ENCODE assay signal across 17 cellular contexts in genomic region chr5:173175523-173175922, GRCh38. TPM values are rescaled to one million over a fixed set of nuclear protein-coding genes. Genes with fewer than 3 reads are reported as not detected.
A peak's percentile ranks its signal among the peaks of the same experiment; 100 is the strongest.
DNase-seq lines count a peak whose midpoint lies in the region; ATAC-seq and TF ChIP-seq lines count a peak whose summit lies in the region.
"Had no signal": no experiment of that assay in that cellular context is flagged by ENCODE, and none has a peak within 500 bp of the region (broad histone marks: within the 10 kb centered on the region; RNA-seq: fewer than 3 reads in every experiment).

No MANE protein-coding gene starts in this region.

- H3K4me3 ChIP-seq in H7 (ENCODE audit: insufficient read depth, low read depth, low read length) (no peak overlapping the region), neural progenitor cell (no peak overlapping the region)

- H4K20me1 ChIP-seq in neural progenitor cell (ENCODE audit: low read depth) = no peaks in the 10 kb centered on the region

- CTCF ChIA-PET in WTC11 (lab: Charles Lee) = no interaction called here

- H3K27me3 Mint-ChIP-seq in WTC11 (ENCODE audit: low read depth) (0 out of 2 replicates have a peak, but pooled peaks cover 9% of the 10 kb centered on the region), neural progenitor cell (ENCODE audit: insufficient read depth, low read depth) (peaks cover 10% of the 10 kb centered on the region)
- H3K27me3 Mint-ChIP-seq: CD4-positive, alpha-beta T cell had no signal

- ATAC-seq in WTC11 (peak; percentile 51; the same call in 1 of the 2 replicates), HG02571 (IDR thresholded peaks at IDR 0.05; ENCODE audit: unreplicated experiment) (no peak)

- H3K27ac Mint-ChIP-seq in WTC11 = 0 out of 2 replicates have a peak overlapping the region, but pooled peaks have one; percentile 42
- no peak overlapping the region for H3K27ac Mint-ChIP-seq in neural progenitor cell
- H3K27ac Mint-ChIP-seq: B cell; CD4-positive, alpha-beta T cell; IgD-negative memory B cell had no signal

- no peak overlapping the region for H3K27ac ChIP-seq in neural progenitor cell

- H3K4me1 Mint-ChIP-seq in WTC11 = peaks cover 8% of the 10 kb centered on the region
- peaks cover 7% of the 10 kb centered on the region for H3K4me1 Mint-ChIP-seq in neural progenitor cell
- H3K4me1 Mint-ChIP-seq: B cell, IgD-negative memory B cell had no signal

- H3K36me3 ChIP-seq in H7 (replicated peaks; ENCODE audit: control insufficient read depth, insufficient read depth, low read length) = no peaks in the 10 kb centered on the region
- no peaks in the 10 kb centered on the region for H3K36me3 ChIP-seq in neural progenitor cell

- H3K27me3 ChIP-seq in H7 (ENCODE audit: control insufficient read depth, insufficient read depth, low read length) (no peaks in the 10 kb centered on the region), neural progenitor cell (no peaks in the 10 kb centered on the region)

- no peaks in the 10 kb centered on the region for H3K9me3 ChIP-seq in neural progenitor cell (ENCODE audit: low read depth)

- H3K4me2 ChIP-seq in neural progenitor cell = no peak overlapping the region

- H3K36me3 Mint-ChIP-seq in WTC11 = 0 out of 2 replicates have a peak, but pooled peaks cover 2% of the 10 kb centered on the region
- no peaks in the 10 kb centered on the region for H3K36me3 Mint-ChIP-seq in neural progenitor cell

- peaks cover 8% of the 10 kb centered on the region for H3K9me3 Mint-ChIP-seq in WTC11
- H3K9me3 Mint-ChIP-seq in neural progenitor cell = peaks cover 2% of the 10 kb centered on the region
- H3K9me3 Mint-ChIP-seq: CD4-positive, alpha-beta T cell had no signal

- TF ChIP-seq CTCF in WTC11 (IDR thresholded peaks at IDR 0.05) (no peak), neural progenitor cell (IDR thresholded peaks at IDR 0.05) (no peak)

- H3K4me3 Mint-ChIP-seq in WTC11 (no peak overlapping the region), neural progenitor cell (no peak overlapping the region)
- H3K4me3 Mint-ChIP-seq: B cell; CD4-positive, alpha-beta T cell; H9; IgD-negative memory B cell had no signal

- no peak overlapping the region for H3K9ac ChIP-seq in neural progenitor cell

- H3K4me1 ChIP-seq in neural progenitor cell = peaks cover 7% of the 10 kb centered on the region

- peak; percentile 38 for DNase-seq in COR-L47 (lab: John Stamatoyannopoulos, UW)
- peak; percentile 39 for DNase-seq in H7
- DNase-seq in WTC11 (ENCODE audit: low spot score) = no peak
- peak; percentile 8 for DNase-seq in neural progenitor cell (ENCODE audit: low spot score)
- DNase-seq in AG20443 (ENCODE audit: low spot score) = no peak
- DNase-seq in DMS153 treated with DMSO at 0.1 percent for 48 hours (lab: John Stamatoyannopoulos, UW; ENCODE audit: unreplicated experiment) = no peak
- DNase-seq: ACHN; C1 segment of cervical spinal cord; CD4-positive, alpha-beta T cell; DMS79 treated with DMSO at 0.1 percent for 48 hours; EL; GDM1; H9; KG1 had no signal

- H3K79me2 ChIP-seq in neural progenitor cell (ENCODE audit: low read depth) = no peaks in the 10 kb centered on the region

- POLR2A ChIA-PET in WTC11 (lab: Charles Lee) = no interaction called here

- peak overlapping the region; percentile 45 for H2AFZ ChIP-seq in neural progenitor cell (replicated peaks)

- H3F3A ChIP-seq in neural progenitor cell (ENCODE audit: low read depth) = no peaks in the 10 kb centered on the region

TF ChIP-seq in WTC11, 78 proteins besides CTCF, POLR2A, EP300 and RAD21 (continues in another document):
- TF ChIP-seq MYBL2 (CRISPR knock-in tag; IDR thresholded peaks at IDR 0.05) (no peak), MLX (CRISPR knock-in tag; IDR thresholded peaks at IDR 0.05) (no peak), FOXJ3 (CRISPR knock-in tag; IDR thresholded peaks at IDR 0.05; ENCODE audit: borderline replicate concordance) (no peak), EMX1 (CRISPR knock-in tag; IDR thresholded peaks at IDR 0.05) (no peak), ZNF263 (CRISPR knock-in tag; IDR thresholded peaks at IDR 0.05; ENCODE audit: low read depth) (no peak), JAZF1 (CRISPR knock-in tag; IDR thresholded peaks at IDR 0.05) (no peak), ATF2 (CRISPR knock-in tag; IDR thresholded peaks at IDR 0.05; ENCODE audit: borderline replicate concordance, low read depth) (no peak), FOXK1 (CRISPR knock-in tag; IDR thresholded peaks at IDR 0.05) (no peak), ZNF512 (CRISPR knock-in tag; IDR thresholded peaks at IDR 0.05; ENCODE audit: borderline replicate concordance) (no peak), ERG (CRISPR knock-in tag; IDR thresholded peaks at IDR 0.05) (no peak), CREB1 (CRISPR knock-in tag; IDR thresholded peaks at IDR 0.05) (no peak)
- TF ChIP-seq, protein P1, sequence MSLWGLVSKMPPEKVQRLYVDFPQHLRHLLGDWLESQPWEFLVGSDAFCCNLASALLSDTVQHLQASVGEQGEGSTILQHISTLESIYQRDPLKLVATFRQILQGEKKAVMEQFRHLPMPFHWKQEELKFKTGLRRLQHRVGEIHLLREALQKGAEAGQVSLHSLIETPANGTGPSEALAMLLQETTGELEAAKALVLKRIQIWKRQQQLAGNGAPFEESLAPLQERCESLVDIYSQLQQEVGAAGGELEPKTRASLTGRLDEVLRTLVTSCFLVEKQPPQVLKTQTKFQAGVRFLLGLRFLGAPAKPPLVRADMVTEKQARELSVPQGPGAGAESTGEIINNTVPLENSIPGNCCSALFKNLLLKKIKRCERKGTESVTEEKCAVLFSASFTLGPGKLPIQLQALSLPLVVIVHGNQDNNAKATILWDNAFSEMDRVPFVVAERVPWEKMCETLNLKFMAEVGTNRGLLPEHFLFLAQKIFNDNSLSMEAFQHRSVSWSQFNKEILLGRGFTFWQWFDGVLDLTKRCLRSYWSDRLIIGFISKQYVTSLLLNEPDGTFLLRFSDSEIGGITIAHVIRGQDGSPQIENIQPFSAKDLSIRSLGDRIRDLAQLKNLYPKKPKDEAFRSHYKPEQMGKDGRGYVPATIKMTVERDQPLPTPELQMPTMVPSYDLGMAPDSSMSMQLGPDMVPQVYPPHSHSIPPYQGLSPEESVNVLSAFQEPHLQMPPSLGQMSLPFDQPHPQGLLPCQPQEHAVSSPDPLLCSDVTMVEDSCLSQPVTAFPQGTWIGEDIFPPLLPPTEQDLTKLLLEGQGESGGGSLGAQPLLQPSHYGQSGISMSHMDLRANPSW (CRISPR knock-in tag; conservative IDR thresholded peaks at IDR 0.05; ENCODE audit: low read depth) = no peak
- TF ChIP-seq, protein P2, sequence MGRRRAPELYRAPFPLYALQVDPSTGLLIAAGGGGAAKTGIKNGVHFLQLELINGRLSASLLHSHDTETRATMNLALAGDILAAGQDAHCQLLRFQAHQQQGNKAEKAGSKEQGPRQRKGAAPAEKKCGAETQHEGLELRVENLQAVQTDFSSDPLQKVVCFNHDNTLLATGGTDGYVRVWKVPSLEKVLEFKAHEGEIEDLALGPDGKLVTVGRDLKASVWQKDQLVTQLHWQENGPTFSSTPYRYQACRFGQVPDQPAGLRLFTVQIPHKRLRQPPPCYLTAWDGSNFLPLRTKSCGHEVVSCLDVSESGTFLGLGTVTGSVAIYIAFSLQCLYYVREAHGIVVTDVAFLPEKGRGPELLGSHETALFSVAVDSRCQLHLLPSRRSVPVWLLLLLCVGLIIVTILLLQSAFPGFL (CRISPR knock-in tag; IDR thresholded peaks at IDR 0.05; ENCODE audit: borderline replicate concordance) = no peak

RNA-seq across cellular contexts. Expression of gene BNIP1, which starts 31.2 kb away (rescaled TPM):
- total RNA-seq in H7 (2014; rRNA removed; shearing (Covaris generic)) = 21.1 and 25.6 TPM in 2 replicates
- 11.3 to 15.4 TPM (median 12.4 TPM) in 3 replicates for total RNA-seq in WTC11 (2021)
- total RNA-seq in neural progenitor cell (ENCODE audit: low replicate concordance) = 10.6 and 15.0 TPM in 2 replicates

RNA-seq across cellular contexts. Expression of gene NKX2-5, which starts 59.5 kb away (rescaled TPM):
- 2.4 and 3.8 TPM in 2 replicates for total RNA-seq in H7 (2014; rRNA removed; shearing (Covaris generic))
- total RNA-seq in WTC11 (2021) (0.57 to 1.9 TPM (median 0.89 TPM) in 3 replicates), neural progenitor cell (ENCODE audit: low replicate concordance) (not detected in 2 replicates)
- total RNA-seq: B cell; CD4-positive, alpha-beta T cell had no signal

Comparison
In these comparisons a context has a peak if more than half of its experiments do, and no peak if none do; other contexts are left out.
1. DNase-seq: peak in COR-L47 (single experiment), H7 (single experiment) and neural progenitor cell (single experiment); none in WTC11 (single experiment), AG20443 (single experiment) and DMS153 treated with DMSO at 0.1 percent for 48 hours (single experiment).